In genomic region chr11:17077520-17078401, GRCh38 we compare ENCODE assay signal across 8 cellular contexts. TPM values are rescaled to one million over a fixed set of nuclear protein-coding genes. Genes with fewer than 3 reads are reported as not detected.
DNase-seq lines count a peak whose midpoint lies in the region; ATAC-seq, FAIRE-seq and TF ChIP-seq lines count a peak whose summit lies in the region.

RPS13 (minus strand) TSS chr11:17077667; CDS start chr11:17077641, 26 bp downstream.

- intact Hi-C loops in esophagus squamous epithelium (cut with DNase I), result no loop called here

- H3K27me3 ChIP-seq in esophagus squamous epithelium, result no peaks in the 10 kb centered on the region

- peak within 1 kb of the TSS; percentile 58 to 99 (median 85) for H3K4me3 ChIP-seq in esophagus squamous epithelium

- peak within 1 kb of the TSS; percentile 97 for H3K27ac Mint-ChIP-seq in activated T-cell treated with anti-CD3 and anti-CD28 coated beads, Interleukin-2, amount 50 U/mL, for 72 hours

- H3K27ac ChIP-seq in KOPT-K1 (ENCODE audit: low read depth, low read length, poor library complexity, severe bottlenecking) (peak within 1 kb of the TSS; percentile 91), esophagus squamous epithelium (peak within 1 kb of the TSS; percentile 88 to 98 (median 96))

- peaks cover 43% of the 10 kb centered on the region for H3K36me3 ChIP-seq in KOPT-K1 (ENCODE audit: insufficient read depth, low read length)
- H3K36me3 ChIP-seq in esophagus squamous epithelium, result peaks cover 0 to 35% (median 9%) of the 10 kb centered on the region in 3 donors

- H3K9me3 ChIP-seq in KOPT-K1 (ENCODE audit: insufficient read depth, low read length, poor library complexity, severe bottlenecking) (no peaks in the 10 kb centered on the region), esophagus squamous epithelium (no peaks in the 10 kb centered on the region)

- peak; percentile 99 for DNase-seq in DMS79 (lab: John Stamatoyannopoulos, UW)
- peak; percentile 95 for DNase-seq in RCC 7860 (ENCODE audit: low spot score)
- DNase-seq in activated T-cell treated with anti-CD3 and anti-CD28 coated beads, Interleukin-2, amount 50 U/mL, for 72 hours, result peak; percentile 93 to 96
- DNase-seq in esophagus squamous epithelium (lab: John Stamatoyannopoulos, UW), result peak; percentile 90
- peak; percentile 99 for DNase-seq in myocyte (ENCODE audit: low read depth)
- DNase-seq in stimulated activated CD8-positive, alpha-beta memory T cell treated with anti-CD3 and anti-CD28 coated beads, Interleukin-7, amount 100 ng/mL, for 48 hours (ENCODE audit: extremely low read depth in 1 of 2, low read depth in 1 of 2), result peak; percentile 86 to 91

- peaks cover 15 to 55% (median 23%) of the 10 kb centered on the region in 3 donors for H3K4me1 ChIP-seq in esophagus squamous epithelium

- no peaks in the 10 kb centered on the region for H3K9me3 Mint-ChIP-seq in activated T-cell treated with anti-CD3 and anti-CD28 coated beads, Interleukin-2, amount 50 U/mL, for 72 hours

- 0% methylated on average over 19 to 40 of the region's 55 CpGs for WGBS in esophagus squamous epithelium, 2 donors

- H3K27me3 Mint-ChIP-seq in activated T-cell treated with anti-CD3 and anti-CD28 coated beads, Interleukin-2, amount 50 U/mL, for 72 hours (ENCODE audit: low read depth), result no peaks in the 10 kb centered on the region

- H3K36me3 Mint-ChIP-seq in activated T-cell treated with anti-CD3 and anti-CD28 coated beads, Interleukin-2, amount 50 U/mL, for 72 hours (ENCODE audit: insufficient read depth in 2 of 2), result peaks cover 17 to 31% of the 10 kb centered on the region in 2 donors

- H3K4me1 Mint-ChIP-seq in activated T-cell treated with anti-CD3 and anti-CD28 coated beads, Interleukin-2, amount 50 U/mL, for 72 hours (ENCODE audit: low read depth), result peaks cover 48% of the 10 kb centered on the region

- TF ChIP-seq POLR2A in esophagus squamous epithelium (IDR thresholded peaks at IDR 0.05), result peak in 3 of 4 donors; percentile 35 to 75 (median 70)

- peak; percentile 77 for FAIRE-seq in RCC 7860 (lab: Jason Lieb, UNC)

- no peak for TF ChIP-seq CTCF in esophagus squamous epithelium (IDR thresholded peaks at IDR 0.05)

- ATAC-seq in GM21786 (IDR thresholded peaks at IDR 0.05; ENCODE audit: unreplicated experiment), result peak; percentile 97
- ATAC-seq in activated T-cell treated with anti-CD3 and anti-CD28 coated beads, Interleukin-2, amount 50 U/mL, for 72 hours (replicated peaks in 1 of 2), result peak; percentile 98 to 99

- H3K4me3 Mint-ChIP-seq in activated T-cell treated with anti-CD3 and anti-CD28 coated beads, Interleukin-2, amount 50 U/mL, for 72 hours, result peak within 1 kb of the TSS; percentile 95 to 100

RNA-seq across cellular contexts. Expression of gene RPS13, which starts in this region (rescaled TPM):
- total RNA-seq in activated T-cell treated with anti-CD3 and anti-CD28 coated beads, Interleukin-2, amount 50 U/mL, for 72 hours, result 1,000 to 10,000 TPM; 1,459 to 1,466 TPM
- total RNA-seq in esophagus squamous epithelium (1,000 to 10,000 TPM in 3 of 4 donors, 100 to 1,000 TPM in 1; 730 to 2,494 (median 1,242) TPM), myocyte (738 and 1,022 TPM in 2 replicates)
- 854 TPM for polyA plus RNA-seq in myocyte (2012)

Comparison
In these comparisons a context has a peak if more than half of its experiments do, and no peak if none do; other contexts are left out.
1. Peak in every context shown above with its lines: DNase-seq, ATAC-seq, H3K4me3 ChIP-seq and H3K27ac ChIP-seq.